In genomic region chr11:124707813-124708212, GRCh38 we compare ENCODE assay signal across 15 cellular contexts. TPM values are rescaled to one million over a fixed set of nuclear protein-coding genes. Genes with fewer than 3 reads are reported as not detected.
A peak's percentile ranks its signal among the peaks of the same experiment; 100 is the strongest.
DNase-seq lines count a peak whose midpoint lies in the region; ATAC-seq and TF ChIP-seq lines count a peak whose summit lies in the region.
"Had no signal": no experiment of that assay in that cellular context is flagged by ENCODE, and none has a peak within 500 bp of the region (broad histone marks: within the 10 kb centered on the region; RNA-seq: fewer than 3 reads in every experiment).

No MANE protein-coding gene starts in this region.

- intact Hi-C loops in esophagus muscularis mucosa (cut with DNase I), result no loop called here

- H3K36me3 ChIP-seq in esophagus muscularis mucosa, result no peaks in the 10 kb centered on the region

- no peak overlapping the region for H3K4me3 ChIP-seq in epithelial cell of esophagus (ENCODE audit: low read length)
- no peak overlapping the region for H3K4me3 ChIP-seq in esophagus muscularis mucosa
- H3K4me3 ChIP-seq: GM23338 had no signal

- peaks cover 0 to 12% (median 4%) of the 10 kb centered on the region in 4 donors for H3K9me3 ChIP-seq in esophagus muscularis mucosa
- H3K9me3 ChIP-seq: Caco-2 had no signal

- H3K27me3 ChIP-seq in esophagus muscularis mucosa, result peaks cover 0 to 20% (median 0%) of the 10 kb centered on the region in 4 donors

- no peak for ATAC-seq in GM19035 (IDR thresholded peaks at IDR 0.05; ENCODE audit: unreplicated experiment)
- ATAC-seq: GM23338 had no signal

- WGBS in esophagus muscularis mucosa, result 89% methylated on average over 5 of the region's 5 CpGs

- no peak overlapping the region for H3K27ac ChIP-seq in esophagus muscularis mucosa (replicated peaks in 1 of 4)
- H3K27ac ChIP-seq: C4-2B had no signal

- TF ChIP-seq POLR2A in esophagus muscularis mucosa (IDR thresholded peaks at IDR 0.05; ENCODE audit: low read depth), result no peak

- TF ChIP-seq CTCF in epithelial cell of esophagus (IDR thresholded peaks at IDR 0.05; ENCODE audit: insufficient read depth, low read depth, low read length, missing control alignments) (no peak), esophagus muscularis mucosa (IDR thresholded peaks at IDR 0.05) (no peak)

- no peaks in the 10 kb centered on the region for H3K4me1 ChIP-seq in esophagus muscularis mucosa
- H3K4me1 ChIP-seq: Caco-2 had no signal

- DNase-seq in HT1080 (ENCODE audit: low read depth) (peak; percentile 27), OCI-M1 (lab: John Stamatoyannopoulos, UW) (peak; percentile 37), epithelial cell of esophagus (ENCODE audit: low read depth) (peak; percentile 28), esophagus muscularis mucosa (ENCODE audit: extremely low spot score) (no peak), NCI-H1092 (lab: John Stamatoyannopoulos, UW) (no peak)
- DNase-seq in stimulated activated CD8-positive, alpha-beta memory T cell treated with anti-CD3 and anti-CD28 coated beads, Interleukin-4, amount 100 ng/mL, for 48 hours, result no peak
- DNase-seq: ACHN; Caco-2; CD4-positive, alpha-beta T cell; GDM1; HCEC 1CT had no signal

- no peak for TF ChIP-seq EP300 in esophagus muscularis mucosa (IDR thresholded peaks at IDR 0.05)

RNA-seq across cellular contexts. Expression of gene NRGN, which starts 31.9 kb away (rescaled TPM):
- total RNA-seq in HT1080 (2014; rRNA removed; shearing (Covaris generic)), result 9.1 and 17.5 TPM in 2 replicates
- 26.7 and 34.8 TPM in 2 replicates for polyA plus RNA-seq in HT1080 (2015; cell fraction: cytosol; rRNA removed)
- 13.8 and 16.4 TPM in 2 replicates for polyA plus RNA-seq in HT1080 (2015; cell fraction: nucleus; rRNA removed)
- 1 to 10 TPM; 1.4 to 2.3 (median 1.6) TPM for total RNA-seq in esophagus muscularis mucosa

RNA-seq across cellular contexts. Expression of gene SPA17, which starts 34.1 kb away (rescaled TPM):
- total RNA-seq in HT1080 (2014; rRNA removed; shearing (Covaris generic)), result 17.4 and 17.7 TPM in 2 replicates
- polyA plus RNA-seq in HT1080 (2015; cell fraction: cytosol; rRNA removed), result 24.9 and 35.9 TPM in 2 replicates
- 15.7 and 18.0 TPM in 2 replicates for polyA plus RNA-seq in HT1080 (2015; cell fraction: nucleus; rRNA removed)
- 1 to 10 TPM; 4.2 to 8.6 (median 5.8) TPM for total RNA-seq in esophagus muscularis mucosa

RNA-seq across cellular contexts. Expression of gene SIAE, which starts 34.3 kb away (rescaled TPM):
- 4.3 and 5.5 TPM in 2 replicates for total RNA-seq in HT1080 (2014; rRNA removed; shearing (Covaris generic))
- 9.9 and 13.2 TPM in 2 replicates for polyA plus RNA-seq in HT1080 (2015; cell fraction: cytosol; rRNA removed)
- 31.9 and 34.6 TPM in 2 replicates for polyA plus RNA-seq in HT1080 (2015; cell fraction: nucleus; rRNA removed)
- total RNA-seq in esophagus muscularis mucosa, result 1 to 10 TPM; 3.1 to 4.5 (median 3.5) TPM

RNA-seq across cellular contexts. Expression of gene VSIG2, which starts 44.2 kb away (rescaled TPM):
- not detected in 2 replicates for total RNA-seq in HT1080 (2014; rRNA removed; shearing (Covaris generic))
- polyA plus RNA-seq in HT1080 (2015; cell fraction: cytosol; rRNA removed), result not detected in 2 replicates
- polyA plus RNA-seq in HT1080 (2015; cell fraction: nucleus; rRNA removed), result not detected in 2 replicates
- total RNA-seq in esophagus muscularis mucosa, result under 1 TPM in 1 of 4 donors, not detected in 3; 0.29 TPM
- total RNA-seq: Caco-2, GM23338 had no signal
- polyA plus RNA-seq: BJ, GM23338 had no signal

RNA-seq across cellular contexts. Expression of gene ESAM, which starts 54.3 kb away (rescaled TPM):
- 0.43 and 0.66 TPM in 2 replicates for total RNA-seq in HT1080 (2014; rRNA removed; shearing (Covaris generic))
- polyA plus RNA-seq in HT1080 (2015; cell fraction: cytosol; rRNA removed), result 0.26 and 0.52 TPM in 2 replicates
- 1.4 and 1.7 TPM in 2 replicates for polyA plus RNA-seq in HT1080 (2015; cell fraction: nucleus; rRNA removed)
- 10 to 100 TPM; 10.8 to 52.8 (median 41.1) TPM for total RNA-seq in esophagus muscularis mucosa
- total RNA-seq: GM23338 had no signal

Comparison
In these comparisons a context has a peak if more than half of its experiments do, and no peak if none do; other contexts are left out.
1. DNase-seq: peak in HT1080 (single experiment), OCI-M1 (single experiment) and epithelial cell of esophagus (single experiment); none in stimulated activated CD8-positive, alpha-beta memory T cell treated with anti-CD3 and anti-CD28 coated beads, Interleukin-4, amount 100 ng/mL, for 48 hours (single experiment), esophagus muscularis mucosa (single experiment) and NCI-H1092 (single experiment).